Comparison of ENCODE assay signal across 8 cellular contexts in the genomic region with DNA sequence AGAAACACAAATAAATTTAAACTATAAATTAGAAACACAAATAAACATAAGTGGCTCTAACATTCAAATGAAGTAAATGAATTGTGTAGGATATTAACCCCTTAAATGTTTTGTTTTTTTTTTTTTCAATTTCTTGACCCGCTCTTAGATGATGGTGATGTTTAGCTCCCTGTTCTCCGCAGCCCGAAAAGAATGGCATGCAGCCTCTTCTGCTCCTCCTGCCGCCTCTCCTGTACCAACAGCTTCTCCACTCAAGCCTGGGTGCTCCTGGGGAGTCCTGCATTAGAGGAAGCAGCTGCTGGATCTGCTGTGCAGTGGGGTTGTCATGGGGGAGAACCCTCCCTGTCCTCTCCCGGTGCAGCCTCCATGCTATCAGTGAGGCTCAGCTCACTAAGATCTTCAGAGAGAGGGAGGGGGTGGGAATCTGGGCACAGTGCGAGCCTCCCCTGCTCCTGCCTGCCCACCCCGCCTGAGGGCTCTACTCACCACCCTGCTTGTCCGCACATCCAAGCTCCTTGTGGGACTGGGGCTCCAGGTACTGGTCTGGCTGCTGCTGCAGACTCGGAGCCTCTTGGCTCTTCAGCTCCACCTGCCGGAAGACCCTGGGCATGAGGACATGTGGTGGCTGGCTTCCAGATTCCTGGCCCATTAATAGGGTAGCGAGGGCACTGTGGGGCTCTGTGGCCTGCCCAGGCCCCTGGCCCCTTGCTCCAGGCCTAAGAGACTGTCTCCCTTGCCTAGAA. TPM values are rescaled to one million over a fixed set of nuclear protein-coding genes. Genes with fewer than 3 reads are reported as not detected.
DNase-seq lines count a peak whose midpoint lies in the region; ATAC-seq and TF ChIP-seq lines count a peak whose summit lies in the region.
"Not testable (repeated sequence)": the region's sequence is repeated elsewhere in the genome, so short reads cannot be mapped to it uniquely, and the experiment has no call there.

No MANE protein-coding gene starts in this region.

- H3K27ac ChIP-seq in CD4-positive, alpha-beta T cell (ENCODE audit: low read depth, low read length); endodermal cell (ENCODE audit: low read depth, low read length); liver (ENCODE audit: low read depth in 1 of 2, low read length in 2 of 2); sigmoid colon: not testable (repeated sequence)

- H3K9ac ChIP-seq in endodermal cell (ENCODE audit: extremely low read depth, low read length, poor library complexity, severe bottlenecking); liver (ENCODE audit: low read depth in 1 of 2, low read length in 2 of 2): not testable (repeated sequence)

- H3K4me1 ChIP-seq in endodermal cell (ENCODE audit: control insufficient read depth, insufficient read depth, low read length); liver (ENCODE audit: control insufficient read depth in 4 of 4, insufficient read depth in 4 of 4, low read length in 3 of 4); sigmoid colon: not testable (repeated sequence)

- not testable (repeated sequence) for H3K4me3 Mint-ChIP-seq in CD4-positive, alpha-beta T cell; activated CD4-positive, alpha-beta memory T cell treated with anti-CD3 and anti-CD28 coated beads for 36 hours; activated naive CD8-positive, alpha-beta T cell treated with anti-CD3 and anti-CD28 coated beads, Interleukin-2, amount 50 U/mL, for 24 hours; endodermal cell; stimulated activated naive CD8-positive, alpha-beta T cell treated with anti-CD3 and anti-CD28 coated beads, Interleukin-15, amount 100 ng/mL, for 72 hours

- DNase-seq in CD4-positive, alpha-beta T cell, result peak in 6 of 10 experiments; percentile 9 to 51 (median 16)
- DNase-seq in activated CD4-positive, alpha-beta memory T cell treated with anti-CD3 and anti-CD28 coated beads for 36 hours, result peak; percentile 39
- peak; percentile 16 for DNase-seq in activated naive CD8-positive, alpha-beta T cell treated with anti-CD3 and anti-CD28 coated beads, Interleukin-2, amount 50 U/mL, for 24 hours
- DNase-seq in endodermal cell (peak; percentile 10), sigmoid colon (peak; percentile 74)
- peak; percentile 37 to 42 for DNase-seq in stimulated activated naive CD8-positive, alpha-beta T cell treated with anti-CD3 and anti-CD28 coated beads, Interleukin-15, amount 100 ng/mL, for 72 hours

- peak; percentile 48 for TF ChIP-seq CTCF in CD4-positive, alpha-beta T cell (IDR thresholded peaks at IDR 0.05)
- TF ChIP-seq CTCF in endodermal cell (conservative IDR thresholded peaks at IDR 0.05) (peak; percentile 62), liver (IDR thresholded peaks at IDR 0.05; ENCODE audit: low read depth, low read length, missing input control) (peak; percentile 11), sigmoid colon (IDR thresholded peaks at IDR 0.05) (peak in 1 of 4 experiments; percentile 47)

- not testable (repeated sequence) for H3K9me3 Mint-ChIP-seq in CD4-positive, alpha-beta T cell; activated CD4-positive, alpha-beta memory T cell treated with anti-CD3 and anti-CD28 coated beads for 36 hours; activated naive CD8-positive, alpha-beta T cell treated with anti-CD3 and anti-CD28 coated beads, Interleukin-2, amount 50 U/mL, for 24 hours; endodermal cell; stimulated activated naive CD8-positive, alpha-beta T cell treated with anti-CD3 and anti-CD28 coated beads, Interleukin-15, amount 100 ng/mL, for 72 hours

- not testable (repeated sequence) for TF ChIP-seq POLR2A in sigmoid colon (IDR thresholded peaks at IDR 0.05)

- TF ChIP-seq EP300 in Ishikawa (IDR thresholded peaks at IDR 0.05; ENCODE audit: borderline replicate concordance); sigmoid colon (IDR thresholded peaks at IDR 0.05): not testable (repeated sequence)

- not testable (repeated sequence) for H3K36me3 Mint-ChIP-seq in CD4-positive, alpha-beta T cell (ENCODE audit: low read depth); activated CD4-positive, alpha-beta memory T cell treated with anti-CD3 and anti-CD28 coated beads for 36 hours; activated naive CD8-positive, alpha-beta T cell treated with anti-CD3 and anti-CD28 coated beads, Interleukin-2, amount 50 U/mL, for 24 hours (ENCODE audit: low read depth); endodermal cell (ENCODE audit: low read depth)

- intact Hi-C loops in CD4-positive, alpha-beta T cell (cut with DNase I, micrococcal nuclease); activated CD4-positive, alpha-beta memory T cell treated with anti-CD3 and anti-CD28 coated beads for 36 hours (cut with micrococcal nuclease); sigmoid colon (cut with DNase I): not testable (repeated sequence)

- H3K9me3 ChIP-seq in CD4-positive, alpha-beta T cell (ENCODE audit: control insufficient read depth, low read length); endodermal cell (ENCODE audit: control insufficient read depth, low read length); liver (ENCODE audit: control insufficient read depth in 4 of 4, low read length in 3 of 4); sigmoid colon: not testable (repeated sequence)

- H3K4me1 Mint-ChIP-seq in CD4-positive, alpha-beta T cell (ENCODE audit: low read depth); activated CD4-positive, alpha-beta memory T cell treated with anti-CD3 and anti-CD28 coated beads for 36 hours (ENCODE audit: low read depth); activated naive CD8-positive, alpha-beta T cell treated with anti-CD3 and anti-CD28 coated beads, Interleukin-2, amount 50 U/mL, for 24 hours; endodermal cell; stimulated activated naive CD8-positive, alpha-beta T cell treated with anti-CD3 and anti-CD28 coated beads, Interleukin-15, amount 100 ng/mL, for 72 hours: not testable (repeated sequence)

- 60 to 71% methylated on average over 1 to 7 of the region's 11 CpGs for WGBS in endodermal cell (ENCODE audit: insufficient coverage in 1 of 2, insufficient read length in 1 of 2), 2 experiments
- WGBS in liver, result 54% methylated on average over 8 of the region's 11 CpGs
- 53 to 60% methylated on average over 8 of the region's 11 CpGs for WGBS in sigmoid colon, 2 donors

- POLR2A ChIA-PET in CD4-positive, alpha-beta T cell (lab: Charles Lee); activated CD4-positive, alpha-beta memory T cell treated with anti-CD3 and anti-CD28 coated beads for 36 hours (lab: Charles Lee): not testable (repeated sequence)

- H3K4me3 ChIP-seq in endodermal cell (ENCODE audit: low read length); liver (ENCODE audit: low read depth in 1 of 3, low read length in 3 of 3); sigmoid colon: not testable (repeated sequence)

- TF ChIP-seq RAD21 in Ishikawa (IDR thresholded peaks at IDR 0.05; ENCODE audit: low read depth) (peak; percentile 53), liver (IDR thresholded peaks at IDR 0.05) (peak in 1 of 2 donors; percentile 34)

- ATAC-seq in CD4-positive, alpha-beta T cell (ENCODE audit: poor library complexity); activated naive CD8-positive, alpha-beta T cell treated with anti-CD3 and anti-CD28 coated beads, Interleukin-2, amount 50 U/mL, for 24 hours; stimulated activated naive CD8-positive, alpha-beta T cell treated with anti-CD3 and anti-CD28 coated beads, Interleukin-15, amount 100 ng/mL, for 72 hours: not testable (repeated sequence)

- H3K27ac Mint-ChIP-seq in CD4-positive, alpha-beta T cell; activated CD4-positive, alpha-beta memory T cell treated with anti-CD3 and anti-CD28 coated beads for 36 hours; activated naive CD8-positive, alpha-beta T cell treated with anti-CD3 and anti-CD28 coated beads, Interleukin-2, amount 50 U/mL, for 24 hours; endodermal cell; stimulated activated naive CD8-positive, alpha-beta T cell treated with anti-CD3 and anti-CD28 coated beads, Interleukin-15, amount 100 ng/mL, for 72 hours: not testable (repeated sequence)

- not testable (repeated sequence) for H3K36me3 ChIP-seq in endodermal cell (ENCODE audit: control insufficient read depth, insufficient read depth, low read length); liver (ENCODE audit: control insufficient read depth in 4 of 4, insufficient read depth in 3 of 4, low read depth in 1 of 4, low read length in 3 of 4); sigmoid colon

- CTCF ChIA-PET in CD4-positive, alpha-beta T cell (lab: Charles Lee); activated CD4-positive, alpha-beta memory T cell treated with anti-CD3 and anti-CD28 coated beads for 36 hours (lab: Charles Lee): not testable (repeated sequence)

- H3K27me3 ChIP-seq in CD4-positive, alpha-beta T cell (ENCODE audit: control insufficient read depth, insufficient read depth, low read length); endodermal cell (ENCODE audit: control insufficient read depth, insufficient read depth, low read length, poor library complexity, severe bottlenecking); liver (ENCODE audit: control insufficient read depth in 4 of 4, insufficient read depth in 4 of 4, low read length in 3 of 4); sigmoid colon: not testable (repeated sequence)

- not testable (repeated sequence) for H3K27me3 Mint-ChIP-seq in CD4-positive, alpha-beta T cell; activated CD4-positive, alpha-beta memory T cell treated with anti-CD3 and anti-CD28 coated beads for 36 hours; activated naive CD8-positive, alpha-beta T cell treated with anti-CD3 and anti-CD28 coated beads, Interleukin-2, amount 50 U/mL, for 24 hours; endodermal cell (ENCODE audit: insufficient read depth); stimulated activated naive CD8-positive, alpha-beta T cell treated with anti-CD3 and anti-CD28 coated beads, Interleukin-15, amount 100 ng/mL, for 72 hours

RNA-seq across cellular contexts. Expression of gene GOLGA6L10, which starts 6.5 kb away (rescaled TPM):
- 1 to 10 TPM in 1 of 2 experiments, under 1 TPM in 1; 0.93 to 1.1 TPM for total RNA-seq in CD4-positive, alpha-beta T cell
- total RNA-seq in activated CD4-positive, alpha-beta memory T cell treated with anti-CD3 and anti-CD28 coated beads for 36 hours, result 1 to 10 TPM; 1.3 to 1.7 TPM
- total RNA-seq in endodermal cell (1 to 10 TPM; 4.1 to 6.5 TPM), liver (under 1 TPM; 0.33 to 0.42 TPM), sigmoid colon (1 to 10 TPM; 1.8 to 3.0 (median 1.8) TPM)
- polyA plus RNA-seq in endodermal cell (2013, experiment 1 of 2), result 5.9 TPM
- 6.5 TPM for polyA plus RNA-seq in endodermal cell (2013, experiment 2 of 2)
- polyA plus RNA-seq in liver (under 1 TPM; 0.15 to 0.67 TPM), sigmoid colon (1 to 10 TPM in 2 of 3 donors, under 1 TPM in 1; 0.60 to 3.0 (median 1.4) TPM)

Comparison
In these comparisons a context has a peak if more than half of its experiments do, and no peak if none do; other contexts are left out.
1. DNase-seq: peak in every context shown above with its lines; median percentile 74 in sigmoid colon; 40 in stimulated activated naive CD8-positive, alpha-beta T cell treated with anti-CD3 and anti-CD28 coated beads, Interleukin-15, amount 100 ng/mL, for 72 hours; 39 in activated CD4-positive, alpha-beta memory T cell treated with anti-CD3 and anti-CD28 coated beads for 36 hours; 16 in CD4-positive, alpha-beta T cell; 16 in activated naive CD8-positive, alpha-beta T cell treated with anti-CD3 and anti-CD28 coated beads, Interleukin-2, amount 50 U/mL, for 24 hours; 10 in endodermal cell.